ENCODE assay signal across 21 cellular contexts in the genomic region with DNA sequence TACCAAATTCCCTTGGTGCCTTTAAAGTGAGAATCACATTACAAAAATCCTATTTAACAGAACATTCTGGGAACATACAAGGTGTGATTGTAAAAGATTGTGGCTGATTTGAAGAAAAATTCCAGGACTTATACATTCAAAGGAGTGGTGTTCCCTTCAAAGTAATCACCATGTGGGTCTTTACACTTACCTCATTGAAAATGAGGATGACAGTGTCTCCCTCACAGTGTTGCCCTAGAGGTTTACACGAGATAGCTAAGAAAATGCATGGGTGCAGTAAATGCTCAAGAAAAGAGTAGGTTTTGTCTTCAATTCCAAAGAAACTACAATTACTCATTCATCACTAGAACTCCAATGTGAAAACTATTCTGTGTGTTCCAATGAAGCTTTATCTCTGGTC.
DNase-seq lines count a peak whose midpoint lies in the region; ATAC-seq lines count a peak whose summit lies in the region.
"Had no signal": no experiment of that assay in that cellular context is flagged by ENCODE, and none has a peak within 500 bp of the region (broad histone marks: within the 10 kb centered on the region; RNA-seq: fewer than 3 reads in every experiment).

No MANE protein-coding gene starts in this region.

- no peak overlapping the region for H2BK5ac ChIP-seq in mesendoderm (ENCODE audit: low read length)

- no peak overlapping the region for H2BK120ac ChIP-seq in mesendoderm (ENCODE audit: low read depth, low read length)

- H3K4me3 ChIP-seq in mesendoderm (ENCODE audit: low read length): no peak overlapping the region
- H3K4me3 ChIP-seq: A549; BLaER1 treated with 17β-estradiol and CSF1 and Interleukin-3, amounts not matched to agents 10 nM and 100 nM; GM12878 had no signal

- DNase-seq in COLO829 (ENCODE audit: low spot score) (peak; percentile 15), SK-MEL-5 (ENCODE audit: low read depth, low spot score) (peak; percentile 84), mesendoderm (peak; percentile 40), retina (no peak)
- DNase-seq in activated T-cell treated with anti-CD3 and anti-CD28 coated beads, Interleukin-2, amount 50 U/mL, for 1 hour: no peak
- DNase-seq: AML-193; CD4-positive, alpha-beta T cell; CD8-positive, alpha-beta T cell; COR-L47; DMS 273 treated with DMSO at 0.1 percent for 48 hours; DMS153; DMS53; DMS79; DND-41; GDM1 had no signal

- no peak for ATAC-seq in HG02884 (IDR thresholded peaks at IDR 0.05; ENCODE audit: unreplicated experiment)
- ATAC-seq: A549; CD8-positive, alpha-beta T cell; GM12878 had no signal

- no CpG with 5 or more reads among the region's 1 CpG for WGBS in mesendoderm (ENCODE audit: extremely low coverage, insufficient coverage, low lambda C conversion rate)

- no peaks in the 10 kb centered on the region for H3K79me2 ChIP-seq in mesendoderm (ENCODE audit: control insufficient read depth, insufficient read depth, low read length)

- no peak overlapping the region for H3K4ac ChIP-seq in mesendoderm (ENCODE audit: low read depth, low read length)

- H3K9ac ChIP-seq in mesendoderm (ENCODE audit: low read length): no peak overlapping the region
- H3K9ac ChIP-seq: BLaER1 treated with 17β-estradiol and CSF1 and Interleukin-3, amounts not matched to agents 10 nM and 100 nM had no signal

- H2BK15ac ChIP-seq in mesendoderm (replicated peaks; ENCODE audit: low read depth): no peak overlapping the region

- H2AK5ac ChIP-seq in mesendoderm (ENCODE audit: low read length): no peak overlapping the region

- H4K5ac ChIP-seq in mesendoderm (ENCODE audit: low read length): no peak overlapping the region

- no peak overlapping the region for H4K8ac ChIP-seq in mesendoderm (ENCODE audit: low read depth, low read length)

- H3K36me3 ChIP-seq in mesendoderm (ENCODE audit: control insufficient read depth, insufficient read depth, low read length): no peaks in the 10 kb centered on the region
- H3K36me3 ChIP-seq: BLaER1 treated with 17β-estradiol and CSF1 and Interleukin-3, amounts not matched to agents 10 nM and 100 nM had no signal

- H3K56ac ChIP-seq in mesendoderm (ENCODE audit: low read length): no peak overlapping the region

- H3K4me1 ChIP-seq in mesendoderm (ENCODE audit: control insufficient read depth, low read depth, low read length): peaks cover 2% of the 10 kb centered on the region
- H3K4me1 ChIP-seq: A549; BLaER1 treated with 17β-estradiol and CSF1 and Interleukin-3, amounts not matched to agents 10 nM and 100 nM had no signal

- H3K79me1 ChIP-seq in mesendoderm (ENCODE audit: low read length): no peaks in the 10 kb centered on the region

- in situ Hi-C loops in SK-MEL-5 (cut with HindIII; ENCODE audit: low pct_unique_long_range_greater_than_20kb, low sequenced_read_pairs): no loop called here

- no peaks in the 10 kb centered on the region for H3K27me3 ChIP-seq in mesendoderm (ENCODE audit: insufficient read depth, low read length, poor library complexity)
- H3K27me3 ChIP-seq: BLaER1 treated with 17β-estradiol and CSF1 and Interleukin-3, amounts not matched to agents 10 nM and 100 nM had no signal

- no peak overlapping the region for H3K27ac ChIP-seq in mesendoderm (ENCODE audit: low read depth, low read length)
- H3K27ac ChIP-seq: 22Rv1; A549; BLaER1 treated with 17β-estradiol and CSF1 and Interleukin-3, amounts not matched to agents 10 nM and 100 nM; C4-2B had no signal

- H3K18ac ChIP-seq in mesendoderm (ENCODE audit: low read length): no peak overlapping the region

- H3K23ac ChIP-seq in mesendoderm (ENCODE audit: low read length): no peak overlapping the region

- H3K4me2 ChIP-seq in mesendoderm (ENCODE audit: low read length): no peak overlapping the region
- H3K4me2 ChIP-seq: A549; BLaER1 treated with 17β-estradiol and CSF1 and Interleukin-3, amounts not matched to agents 10 nM and 100 nM had no signal

Comparison
In these comparisons a context has a peak if more than half of its experiments do, and no peak if none do; other contexts are left out.
1. DNase-seq: peak in COLO829 (single experiment), SK-MEL-5 (single experiment) and mesendoderm (single experiment); none in retina (single experiment) and activated T-cell treated with anti-CD3 and anti-CD28 coated beads, Interleukin-2, amount 50 U/mL, for 1 hour (single experiment).